11 cellular contexts compared by ENCODE assay signal in the genomic region with DNA sequence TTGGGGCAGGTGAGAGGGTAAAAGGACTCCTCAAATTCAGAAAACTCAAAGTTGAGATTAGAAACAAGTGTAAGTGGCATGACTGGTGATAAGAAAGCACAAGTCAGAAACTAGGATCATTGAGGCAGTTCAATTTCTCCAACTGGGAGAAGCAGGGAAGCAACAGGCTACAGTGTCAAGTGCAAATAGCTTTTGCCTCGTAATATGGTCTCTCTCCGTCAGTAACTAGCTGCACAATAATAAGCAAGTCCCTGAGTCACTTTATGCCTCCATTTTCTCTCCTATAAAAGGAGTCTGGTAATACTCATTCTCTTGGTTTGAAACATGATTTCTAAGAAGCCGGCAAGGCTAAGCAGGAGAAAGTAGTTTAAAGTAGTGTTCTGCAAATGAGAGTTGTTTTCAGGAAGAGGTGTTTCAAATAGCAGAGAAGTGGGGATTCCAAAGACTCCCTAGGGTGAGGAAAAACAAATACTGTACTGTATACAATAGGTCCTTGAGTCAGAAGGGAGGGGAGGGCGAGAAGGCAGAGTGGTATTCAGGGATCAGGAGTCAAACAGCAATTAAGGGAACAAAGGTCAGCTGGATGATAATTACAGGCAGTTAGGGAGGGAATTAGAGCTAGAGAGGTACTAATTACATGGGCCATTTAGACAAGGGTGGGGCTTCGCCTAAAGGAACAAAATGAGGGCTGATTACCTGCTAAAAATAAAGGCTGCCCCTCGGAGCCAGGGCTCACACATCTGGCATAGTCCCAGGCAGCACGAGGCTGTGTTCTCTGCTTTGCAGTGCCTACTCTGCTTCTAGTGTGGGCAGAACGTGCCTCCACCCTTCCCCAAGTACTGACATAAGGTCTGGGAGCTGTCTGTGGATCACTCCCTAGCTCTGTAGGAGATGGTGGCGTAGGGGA.
A peak's percentile ranks its signal among the peaks of the same experiment; 100 is the strongest.
DNase-seq lines count a peak whose midpoint lies in the region; ATAC-seq and TF ChIP-seq lines count a peak whose summit lies in the region.
"Had no signal": no experiment of that assay in that cellular context is flagged by ENCODE, and none has a peak within 500 bp of the region (broad histone marks: within the 10 kb centered on the region; RNA-seq: fewer than 3 reads in every experiment).

No MANE protein-coding gene starts in this region.

- CTCF ChIA-PET in SK-N-SH (lab: Yijun Ruan, JAX), result no interaction called here

- no peaks in the 10 kb centered on the region for H4K20me1 ChIP-seq in SK-N-SH (ENCODE audit: insufficient read depth)
- H4K20me1 ChIP-seq in hepatocyte (ENCODE audit: insufficient read depth, poor library complexity, severe bottlenecking), result no peaks in the 10 kb centered on the region

- TF ChIP-seq POLR2A in thyroid gland (IDR thresholded peaks at IDR 0.05), result no peak

- DNase-seq in SK-N-SH, result no peak
- peak; percentile 92 for DNase-seq in NCI-H345 treated with DMSO at 0.1 percent for 48 hours (lab: John Stamatoyannopoulos, UW; ENCODE audit: unreplicated experiment)
- peak; percentile 41 for DNase-seq in hepatocyte (ENCODE audit: low spot score)
- DNase-seq in thyroid gland, result peak; percentile 3 to 18
- DNase-seq in pons (ENCODE audit: low spot score), result no peak
- no peak for DNase-seq in GDM1 (lab: John Stamatoyannopoulos, UW)
- DNase-seq in dermis blood vessel endothelial cell, result no peak
- DNase-seq: activated CD4-positive, alpha-beta memory T cell treated with anti-CD3 and anti-CD28 coated beads, Interleukin-2, amount 10 ng/mL, durations not matched to agents 7 days and 5 days; amniotic stem cell; stimulated activated CD4-positive, alpha-beta T cell treated with anti-CD3 and anti-CD28 coated beads, Interleukin-4, amount 100 ng/mL, for 4 hours had no signal

- no peaks in the 10 kb centered on the region for H3K79me2 ChIP-seq in SK-N-SH (ENCODE audit: insufficient read depth)
- H3K79me2 ChIP-seq in hepatocyte, result no peaks in the 10 kb centered on the region

- 35% methylated on average over 9 of the region's 9 CpGs for WGBS in SK-N-SH (ENCODE audit: low lambda C conversion rate)
- 11% methylated on average over 9 of the region's 9 CpGs for WGBS in hepatocyte (ENCODE audit: low lambda C conversion rate, missing lambda C conversion rate)
- 21 to 27% methylated on average over 9 of the region's 9 CpGs for WGBS in thyroid gland, 2 donors

- TF ChIP-seq CTCF in SK-N-SH (IDR thresholded peaks at IDR 0.05) (no peak), hepatocyte (IDR thresholded peaks at IDR 0.05; ENCODE audit: poor library complexity) (no peak), thyroid gland (IDR thresholded peaks at IDR 0.05) (no peak)

- H3K9me2 ChIP-seq in SK-N-SH (no peaks in the 10 kb centered on the region), hepatocyte (replicated peaks; ENCODE audit: insufficient read depth) (no peaks in the 10 kb centered on the region)

- H3K4me1 ChIP-seq in SK-N-SH (ENCODE audit: control insufficient read depth in 1 of 2, insufficient read depth in 2 of 2, low read depth in 1 of 2, low read length in 1 of 2) (no peaks in the 10 kb centered on the region), hepatocyte (ENCODE audit: insufficient read depth) (no peaks in the 10 kb centered on the region), thyroid gland (no peaks in the 10 kb centered on the region)

- ATAC-seq in SK-N-SH treated with all-trans-retinoic acid at 6 μM for 48 hours, result peak; percentile 22; the same call in 1 of the 3 replicates

- TF ChIP-seq EP300 in SK-N-SH (IDR thresholded peaks at IDR 0.05; ENCODE audit: borderline replicate concordance in 1 of 2, low read depth in 1 of 2, low read length in 1 of 2), result no peak

- H2AFZ ChIP-seq in SK-N-SH (ENCODE audit: low read depth), result no peak overlapping the region
- H2AFZ ChIP-seq in hepatocyte, result peak overlapping the region; percentile 3

- H3K36me3 ChIP-seq in SK-N-SH (replicated peaks in 1 of 2; ENCODE audit: control insufficient read depth in 1 of 2, insufficient read depth in 2 of 2, low read length in 1 of 2), result no peaks in the 10 kb centered on the region
- no peaks in the 10 kb centered on the region for H3K36me3 ChIP-seq in hepatocyte (replicated peaks; ENCODE audit: insufficient read depth, low read depth)
- no peaks in the 10 kb centered on the region for H3K36me3 ChIP-seq in thyroid gland

- no peak overlapping the region for H3K4me3 ChIP-seq in SK-N-SH (ENCODE audit: low read depth in 2 of 2, low read length in 1 of 2)
- no peak overlapping the region for H3K4me3 ChIP-seq in hepatocyte
- H3K4me3 ChIP-seq in thyroid gland (replicated peaks in 1 of 3), result no peak overlapping the region

- H3K9ac ChIP-seq in SK-N-SH, result no peak overlapping the region

- H3F3A ChIP-seq in SK-N-SH (replicated peaks; ENCODE audit: insufficient read depth), result no peaks in the 10 kb centered on the region

- no peak for TF ChIP-seq RAD21 in SK-N-SH (IDR thresholded peaks at IDR 0.05; ENCODE audit: low read length)

- H3K9me3 ChIP-seq in SK-N-SH (no peaks in the 10 kb centered on the region), hepatocyte (ENCODE audit: low read depth) (no peaks in the 10 kb centered on the region), thyroid gland (no peaks in the 10 kb centered on the region)

- POLR2A ChIA-PET in SK-N-SH (lab: Yijun Ruan, JAX), result no interaction called here

- no peaks in the 10 kb centered on the region for H3K27me3 ChIP-seq in SK-N-SH (ENCODE audit: insufficient read depth)
- no peaks in the 10 kb centered on the region for H3K27me3 ChIP-seq in hepatocyte
- no peaks in the 10 kb centered on the region for H3K27me3 ChIP-seq in thyroid gland

- intact Hi-C loops in thyroid gland (cut with DNase I), result no loop called here

- H3K4me2 ChIP-seq in SK-N-SH (no peak overlapping the region), hepatocyte (peak overlapping the region; percentile 60)

- H3K27ac ChIP-seq in SK-N-SH (ENCODE audit: low read depth in 2 of 2, low read length in 1 of 2) (no peak overlapping the region), hepatocyte (peak overlapping the region; percentile 53), thyroid gland (no peak overlapping the region)

TF ChIP-seq in SK-N-SH treated with all-trans-retinoic acid at 6 μM for 48 hours, 23 proteins besides CTCF, POLR2A, EP300 and RAD21 (continues in another document):
- TF ChIP-seq, protein P1, sequence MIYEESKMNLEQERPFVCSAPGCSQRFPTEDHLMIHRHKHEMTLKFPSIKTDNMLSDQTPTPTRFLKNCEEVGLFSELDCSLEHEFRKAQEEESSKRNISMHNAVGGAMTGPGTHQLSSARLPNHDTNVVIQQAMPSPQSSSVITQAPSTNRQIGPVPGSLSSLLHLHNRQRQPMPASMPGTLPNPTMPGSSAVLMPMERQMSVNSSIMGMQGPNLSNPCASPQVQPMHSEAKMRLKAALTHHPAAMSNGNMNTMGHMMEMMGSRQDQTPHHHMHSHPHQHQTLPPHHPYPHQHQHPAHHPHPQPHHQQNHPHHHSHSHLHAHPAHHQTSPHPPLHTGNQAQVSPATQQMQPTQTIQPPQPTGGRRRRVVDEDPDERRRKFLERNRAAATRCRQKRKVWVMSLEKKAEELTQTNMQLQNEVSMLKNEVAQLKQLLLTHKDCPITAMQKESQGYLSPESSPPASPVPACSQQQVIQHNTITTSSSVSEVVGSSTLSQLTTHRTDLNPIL (CRISPR knock-in tag; IDR thresholded peaks at IDR 0.05; ENCODE audit: low read depth), result no peak
- TF ChIP-seq OSR1 (CRISPR knock-in tag; IDR thresholded peaks at IDR 0.05), result no peak
- TF ChIP-seq PPARA (CRISPR knock-in tag; IDR thresholded peaks at IDR 0.05; ENCODE audit: borderline replicate concordance), result no peak
- TF ChIP-seq ZNF8 (CRISPR knock-in tag; IDR thresholded peaks at IDR 0.05), result no peak
- TF ChIP-seq, protein P2, sequence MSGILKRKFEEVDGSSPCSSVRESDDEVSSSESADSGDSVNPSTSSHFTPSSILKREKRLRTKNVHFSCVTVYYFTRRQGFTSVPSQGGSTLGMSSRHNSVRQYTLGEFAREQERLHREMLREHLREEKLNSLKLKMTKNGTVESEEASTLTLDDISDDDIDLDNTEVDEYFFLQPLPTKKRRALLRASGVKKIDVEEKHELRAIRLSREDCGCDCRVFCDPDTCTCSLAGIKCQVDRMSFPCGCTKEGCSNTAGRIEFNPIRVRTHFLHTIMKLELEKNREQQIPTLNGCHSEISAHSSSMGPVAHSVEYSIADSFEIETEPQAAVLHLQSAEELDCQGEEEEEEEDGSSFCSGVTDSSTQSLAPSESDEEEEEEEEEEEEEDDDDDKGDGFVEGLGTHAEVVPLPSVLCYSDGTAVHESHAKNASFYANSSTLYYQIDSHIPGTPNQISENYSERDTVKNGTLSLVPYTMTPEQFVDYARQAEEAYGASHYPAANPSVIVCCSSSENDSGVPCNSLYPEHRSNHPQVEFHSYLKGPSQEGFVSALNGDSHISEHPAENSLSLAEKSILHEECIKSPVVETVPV (CRISPR knock-in tag; IDR thresholded peaks at IDR 0.05), result no peak
- no peak for TF ChIP-seq SNAI2 (CRISPR knock-in tag; IDR thresholded peaks at IDR 0.05)

TF ChIP-seq in SK-N-SH, 30 proteins besides CTCF, POLR2A, EP300 and RAD21 (continues in another document):
- no peak for TF ChIP-seq YY1 (IDR thresholded peaks at IDR 0.05; ENCODE audit: low read depth)
- no peak for TF ChIP-seq GABPA (IDR thresholded peaks at IDR 0.05; ENCODE audit: low read depth)
- TF ChIP-seq, protein P3, sequence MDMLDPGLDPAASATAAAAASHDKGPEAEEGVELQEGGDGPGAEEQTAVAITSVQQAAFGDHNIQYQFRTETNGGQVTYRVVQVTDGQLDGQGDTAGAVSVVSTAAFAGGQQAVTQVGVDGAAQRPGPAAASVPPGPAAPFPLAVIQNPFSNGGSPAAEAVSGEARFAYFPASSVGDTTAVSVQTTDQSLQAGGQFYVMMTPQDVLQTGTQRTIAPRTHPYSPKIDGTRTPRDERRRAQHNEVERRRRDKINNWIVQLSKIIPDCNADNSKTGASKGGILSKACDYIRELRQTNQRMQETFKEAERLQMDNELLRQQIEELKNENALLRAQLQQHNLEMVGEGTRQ (IDR thresholded peaks at IDR 0.05; ENCODE audit: borderline replicate concordance, low read depth, low read length), result no peak
- no peak for TF ChIP-seq MEF2A (IDR thresholded peaks at IDR 0.05; ENCODE audit: borderline replicate concordance, low read depth)
- no peak for TF ChIP-seq ELF1 (IDR thresholded peaks at IDR 0.05)
- TF ChIP-seq EZH2phosphoT487 (IDR thresholded peaks at IDR 0.05; ENCODE audit: borderline replicate concordance, low read depth), result no peak

Comparison
In these comparisons a context has a peak if more than half of its experiments do, and no peak if none do; other contexts are left out.
1. DNase-seq: peak in NCI-H345 treated with DMSO at 0.1 percent for 48 hours (single experiment), hepatocyte (single experiment) and thyroid gland (2 of 2); none in SK-N-SH (single experiment), pons (single experiment), GDM1 (single experiment) and dermis blood vessel endothelial cell (single experiment).